10 cellular contexts compared by ENCODE assay signal in the genomic region with DNA sequence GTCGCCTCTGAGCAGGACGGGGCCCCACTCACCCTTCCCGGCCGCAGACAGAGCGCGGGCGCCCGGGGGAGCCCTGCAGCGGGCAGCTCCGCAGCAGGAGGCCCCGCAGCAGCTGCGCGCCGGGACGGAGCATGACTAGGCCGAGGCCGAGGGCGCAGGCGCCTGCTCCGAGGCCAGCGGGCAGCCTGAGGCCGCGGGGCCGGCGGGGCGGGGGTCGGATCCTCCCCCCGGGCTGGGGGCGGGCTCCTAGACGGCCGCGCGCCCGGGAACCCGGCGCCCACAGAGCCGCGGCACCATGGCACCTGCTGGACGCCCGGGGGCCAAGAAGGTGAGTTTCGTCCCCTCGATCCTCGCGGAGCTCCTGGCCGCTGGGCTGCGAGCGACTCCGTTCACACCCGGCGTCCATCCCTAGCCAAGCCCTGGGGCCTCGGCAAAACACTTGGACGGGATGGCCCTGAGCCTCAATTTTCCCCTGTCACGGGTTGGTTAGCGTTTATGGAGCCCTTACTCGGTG. TPM values are rescaled to one million over a fixed set of nuclear protein-coding genes. Genes with fewer than 3 reads are reported as not detected.
DNase-seq lines count a peak whose midpoint lies in the region; ATAC-seq and TF ChIP-seq lines count a peak whose summit lies in the region.
"Had no signal": no experiment of that assay in that cellular context is flagged by ENCODE, and none has a peak within 500 bp of the region (broad histone marks: within the 10 kb centered on the region; RNA-seq: fewer than 3 reads in every experiment).

A gene with protein sequence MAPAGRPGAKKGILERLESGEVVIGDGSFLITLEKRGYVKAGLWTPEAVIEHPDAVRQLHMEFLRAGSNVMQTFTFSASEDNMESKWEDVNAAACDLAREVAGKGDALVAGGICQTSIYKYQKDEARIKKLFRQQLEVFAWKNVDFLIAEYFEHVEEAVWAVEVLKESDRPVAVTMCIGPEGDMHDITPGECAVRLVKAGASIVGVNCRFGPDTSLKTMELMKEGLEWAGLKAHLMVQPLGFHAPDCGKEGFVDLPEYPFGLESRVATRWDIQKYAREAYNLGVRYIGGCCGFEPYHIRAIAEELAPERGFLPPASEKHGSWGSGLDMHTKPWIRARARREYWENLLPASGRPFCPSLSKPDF (plus strand): TSS at position 280 of the 514 bp plus-strand sequence. CDS start 16 bp downstream, at position 296.
A gene (minus strand): TSS at position 187 of the 514 bp plus-strand sequence. CDS start 54 bp downstream, at position 133.

- ATAC-seq in upper lobe of right lung, result peak; percentile 72
- no peak for ATAC-seq in HG02870 (IDR thresholded peaks at IDR 0.05; ENCODE audit: unreplicated experiment)
- ATAC-seq: A549 had no signal

- no peak within 1 kb of the TSS for H3K4me3 Mint-ChIP-seq in activated CD4-positive, alpha-beta memory T cell treated with anti-CD3 and anti-CD28 coated beads for 36 hours
- H3K4me3 Mint-ChIP-seq in activated CD4-positive, alpha-beta memory T cell treated with anti-CD3 and anti-CD28 coated beads, Interleukin-2, amount 10 ng/mL, durations not matched to agents 7 days and 5 days, result no peak within 1 kb of the TSS
- no peak within 1 kb of the TSS for H3K4me3 Mint-ChIP-seq in mesothelial cell of epicardium

- H3K27me3 Mint-ChIP-seq in activated CD4-positive, alpha-beta memory T cell treated with anti-CD3 and anti-CD28 coated beads for 36 hours, result peaks cover 31% of the 10 kb centered on the region
- peaks cover 42% of the 10 kb centered on the region for H3K27me3 Mint-ChIP-seq in activated CD4-positive, alpha-beta memory T cell treated with anti-CD3 and anti-CD28 coated beads, Interleukin-2, amount 10 ng/mL, durations not matched to agents 7 days and 5 days
- H3K27me3 Mint-ChIP-seq in mesothelial cell of epicardium (ENCODE audit: low read depth), result no peaks in the 10 kb centered on the region

- no peaks in the 10 kb centered on the region for H3K36me3 ChIP-seq in upper lobe of right lung

- POLR2A ChIA-PET in activated CD4-positive, alpha-beta memory T cell treated with anti-CD3 and anti-CD28 coated beads for 36 hours (lab: Charles Lee), result interaction anchor here (0.6 kb wide), 1 partner anchor 12 kb away, joined by 3 read pairs; no protein-coding TSS in a partner anchor
- POLR2A ChIA-PET in activated CD4-positive, alpha-beta memory T cell treated with anti-CD3 and anti-CD28 coated beads, Interleukin-2, amount 10 ng/mL, durations not matched to agents 7 days and 5 days (lab: Charles Lee), result no interaction called here

- no peak for TF ChIP-seq POLR2A in erythroblast (IDR thresholded peaks at IDR 0.05; ENCODE audit: low read length)

- intact Hi-C loops in activated CD4-positive, alpha-beta memory T cell treated with anti-CD3 and anti-CD28 coated beads for 36 hours (cut with micrococcal nuclease), result no loop called here
- intact Hi-C loops in upper lobe of right lung (cut with DNase I), result no loop called here

- DNase-seq in activated CD4-positive, alpha-beta memory T cell treated with anti-CD3 and anti-CD28 coated beads for 36 hours, result peak; percentile 11
- no peak for DNase-seq in activated CD4-positive, alpha-beta memory T cell treated with anti-CD3 and anti-CD28 coated beads, Interleukin-2, amount 10 ng/mL, durations not matched to agents 7 days and 5 days
- DNase-seq in erythroblast (lab: John Stamatoyannopoulos, UW) (peak; percentile 7 to 40), mesothelial cell of epicardium (ENCODE audit: low spot score in 2 of 2, unreplicated experiment in 2 of 2) (no peak), upper lobe of right lung (no peak), cerebellar nuclear complex (lab: John Stamatoyannopoulos, UW) (no peak), NCI-H524 (lab: John Stamatoyannopoulos, UW) (no peak)
- DNase-seq: glutamatergic neuron had no signal

- no peaks in the 10 kb centered on the region for H3K9me3 Mint-ChIP-seq in activated CD4-positive, alpha-beta memory T cell treated with anti-CD3 and anti-CD28 coated beads for 36 hours
- H3K9me3 Mint-ChIP-seq in activated CD4-positive, alpha-beta memory T cell treated with anti-CD3 and anti-CD28 coated beads, Interleukin-2, amount 10 ng/mL, durations not matched to agents 7 days and 5 days, result no peaks in the 10 kb centered on the region
- peaks cover 23% of the 10 kb centered on the region for H3K9me3 Mint-ChIP-seq in mesothelial cell of epicardium

- peaks cover 1% of the 10 kb centered on the region for H3K36me3 Mint-ChIP-seq in activated CD4-positive, alpha-beta memory T cell treated with anti-CD3 and anti-CD28 coated beads for 36 hours
- H3K36me3 Mint-ChIP-seq in activated CD4-positive, alpha-beta memory T cell treated with anti-CD3 and anti-CD28 coated beads, Interleukin-2, amount 10 ng/mL, durations not matched to agents 7 days and 5 days (ENCODE audit: low read depth), result no peaks in the 10 kb centered on the region
- no peaks in the 10 kb centered on the region for H3K36me3 Mint-ChIP-seq in mesothelial cell of epicardium

- H3K4me1 ChIP-seq in upper lobe of right lung, result no peaks in the 10 kb centered on the region
- H3K4me1 ChIP-seq: A549 had no signal

- peak within 1 kb of the TSS; percentile 41 for H3K4me3 ChIP-seq in upper lobe of right lung
- H3K4me3 ChIP-seq: A549 had no signal

- no peak within 1 kb of the TSS for H3K27ac Mint-ChIP-seq in activated CD4-positive, alpha-beta memory T cell treated with anti-CD3 and anti-CD28 coated beads for 36 hours
- no peak within 1 kb of the TSS for H3K27ac Mint-ChIP-seq in activated CD4-positive, alpha-beta memory T cell treated with anti-CD3 and anti-CD28 coated beads, Interleukin-2, amount 10 ng/mL, durations not matched to agents 7 days and 5 days
- H3K27ac Mint-ChIP-seq in mesothelial cell of epicardium, result peak within 1 kb of the TSS; percentile 75

- H3K9me3 ChIP-seq in upper lobe of right lung, result peaks cover 6% of the 10 kb centered on the region

- peaks cover 4% of the 10 kb centered on the region for H3K4me1 Mint-ChIP-seq in activated CD4-positive, alpha-beta memory T cell treated with anti-CD3 and anti-CD28 coated beads for 36 hours (ENCODE audit: low read depth)
- H3K4me1 Mint-ChIP-seq in activated CD4-positive, alpha-beta memory T cell treated with anti-CD3 and anti-CD28 coated beads, Interleukin-2, amount 10 ng/mL, durations not matched to agents 7 days and 5 days, result no peaks in the 10 kb centered on the region
- H3K4me1 Mint-ChIP-seq in mesothelial cell of epicardium, result peaks cover 6% of the 10 kb centered on the region

- CTCF ChIA-PET in activated CD4-positive, alpha-beta memory T cell treated with anti-CD3 and anti-CD28 coated beads for 36 hours (lab: Charles Lee), result no interaction called here
- CTCF ChIA-PET in activated CD4-positive, alpha-beta memory T cell treated with anti-CD3 and anti-CD28 coated beads, Interleukin-2, amount 10 ng/mL, durations not matched to agents 7 days and 5 days (lab: Charles Lee), result no interaction called here

- TF ChIP-seq CTCF in mesothelial cell of epicardium (IDR thresholded peaks at IDR 0.05; ENCODE audit: unreplicated experiment) (no peak), upper lobe of right lung (IDR thresholded peaks at IDR 0.05) (no peak)

- peaks cover 19% of the 10 kb centered on the region for H3K27me3 ChIP-seq in upper lobe of right lung

- H3K27ac ChIP-seq in upper lobe of right lung, result no peak within 1 kb of the TSS

RNA-seq across cellular contexts. Expression of the first gene that starts in this region (rescaled TPM):
- not detected for total RNA-seq in activated CD4-positive, alpha-beta memory T cell treated with anti-CD3 and anti-CD28 coated beads for 36 hours
- not detected for total RNA-seq in activated CD4-positive, alpha-beta memory T cell treated with anti-CD3 and anti-CD28 coated beads, Interleukin-2, amount 10 ng/mL, durations not matched to agents 7 days and 5 days
- total RNA-seq in mesothelial cell of epicardium (not detected in 3 replicates), upper lobe of right lung (4.7 TPM)

RNA-seq across cellular contexts. Expression of the second gene that starts in this region (rescaled TPM):
- 1 to 10 TPM; 1.3 to 1.7 TPM for total RNA-seq in activated CD4-positive, alpha-beta memory T cell treated with anti-CD3 and anti-CD28 coated beads for 36 hours
- total RNA-seq in activated CD4-positive, alpha-beta memory T cell treated with anti-CD3 and anti-CD28 coated beads, Interleukin-2, amount 10 ng/mL, durations not matched to agents 7 days and 5 days, result under 1 TPM; 0.23 to 0.30 TPM
- total RNA-seq in mesothelial cell of epicardium (1.2 to 2.1 TPM (median 1.8 TPM) in 3 replicates), upper lobe of right lung (0.78 TPM)

Comparison
In these comparisons a context has a peak if more than half of its experiments do, and no peak if none do; other contexts are left out.
1. DNase-seq: peak in activated CD4-positive, alpha-beta memory T cell treated with anti-CD3 and anti-CD28 coated beads for 36 hours (single experiment) and erythroblast (2 of 2); none in activated CD4-positive, alpha-beta memory T cell treated with anti-CD3 and anti-CD28 coated beads, Interleukin-2, amount 10 ng/mL, durations not matched to agents 7 days and 5 days (single experiment), mesothelial cell of epicardium (0 of 2), upper lobe of right lung (single experiment), cerebellar nuclear complex (0 of 2) and NCI-H524 (0 of 2).